In genomic region chr2:136225950-136226835, GRCh38 we compare ENCODE assay signal across 10 cellular contexts.
A peak's percentile ranks its signal among the peaks of the same experiment; 100 is the strongest.
DNase-seq lines count a peak whose midpoint lies in the region; ATAC-seq and TF ChIP-seq lines count a peak whose summit lies in the region.
"Had no signal": no experiment of that assay in that cellular context is flagged by ENCODE, and none has a peak within 500 bp of the region (broad histone marks: within the 10 kb centered on the region; RNA-seq: fewer than 3 reads in every experiment).

No MANE protein-coding gene starts in this region.

- peak overlapping the region; percentile 37 for H3K27ac ChIP-seq in BLaER1
- no peak overlapping the region for H3K27ac ChIP-seq in gastrocnemius medialis
- no peak overlapping the region for H3K27ac ChIP-seq in ovary
- no peak overlapping the region for H3K27ac ChIP-seq in left ventricle myocardium inferior (replicated peaks)

- TF ChIP-seq POLR2A in gastrocnemius medialis (IDR thresholded peaks at IDR 0.05) (no peak), ovary (IDR thresholded peaks at IDR 0.05) (no peak), lower leg skin (IDR thresholded peaks at IDR 0.05) (no peak)

- DNase-seq in activated naive CD8-positive, alpha-beta T cell treated with anti-CD3 and anti-CD28 coated beads, Interleukin-2, amount 10 ng/mL, durations not matched to agents 7 days and 5 days = no peak
- DNase-seq in gastrocnemius medialis = no peak
- DNase-seq in ovary = no peak
- DNase-seq in left ventricle myocardium inferior = no peak
- DNase-seq in lower leg skin (ENCODE audit: low spot score in 2 of 2) = no peak
- DNase-seq: kidney; stimulated activated CD4-positive, alpha-beta T cell treated with anti-CD3 and anti-CD28 coated beads, Interleukin-4, amount 100 ng/mL, for 1 hour had no signal

- H3K4me3 Mint-ChIP-seq in activated naive CD8-positive, alpha-beta T cell treated with anti-CD3 and anti-CD28 coated beads, Interleukin-2, amount 10 ng/mL, durations not matched to agents 7 days and 5 days = no peak overlapping the region

- H3K4me3 ChIP-seq in BLaER1 (no peak overlapping the region), gastrocnemius medialis (no peak overlapping the region), ovary (no peak overlapping the region), left ventricle myocardium inferior (no peak overlapping the region), lower leg skin (ENCODE audit: low read depth, poor library complexity, severe bottlenecking) (no peak overlapping the region)

- no peak overlapping the region for H3K9ac ChIP-seq in BLaER1

- no peaks in the 10 kb centered on the region for H4K20me1 ChIP-seq in BLaER1

- intact Hi-C loops in gastrocnemius medialis (cut with DNase I; ENCODE audit: low total_unique reads) (no loop called here), ovary (cut with DNase I) (no loop called here), left ventricle myocardium inferior (cut with micrococcal nuclease) (no loop called here), lower leg skin (cut with DNase I; ENCODE audit: low total_unique reads) (no loop called here)

- peaks cover 4% of the 10 kb centered on the region for H3K36me3 Mint-ChIP-seq in activated naive CD8-positive, alpha-beta T cell treated with anti-CD3 and anti-CD28 coated beads, Interleukin-2, amount 10 ng/mL, durations not matched to agents 7 days and 5 days

- H3K9me3 ChIP-seq in BLaER1 (peaks cover 6% of the 10 kb centered on the region), gastrocnemius medialis (no peaks in the 10 kb centered on the region), ovary (no peaks in the 10 kb centered on the region), left ventricle myocardium inferior (replicated peaks) (no peaks in the 10 kb centered on the region)

- H3K27me3 ChIP-seq in BLaER1 (no peaks in the 10 kb centered on the region), gastrocnemius medialis (no peaks in the 10 kb centered on the region), ovary (no peaks in the 10 kb centered on the region), left ventricle myocardium inferior (ENCODE audit: low read depth) (no peaks in the 10 kb centered on the region)

- TF ChIP-seq CTCF in gastrocnemius medialis (IDR thresholded peaks at IDR 0.05 in 4 of 5, conservative IDR thresholded peaks at IDR 0.05 in 1 of 5) = no peak
- no peak for TF ChIP-seq CTCF in ovary (IDR thresholded peaks at IDR 0.05)
- no peak for TF ChIP-seq CTCF in left ventricle myocardium inferior (IDR thresholded peaks at IDR 0.05; ENCODE audit: borderline replicate concordance)
- TF ChIP-seq CTCF in lower leg skin (IDR thresholded peaks at IDR 0.05) = no peak

- ATAC-seq in GM18909 (IDR thresholded peaks at IDR 0.05; ENCODE audit: poor library complexity, unreplicated experiment) (peak; percentile 68), HG03469 (IDR thresholded peaks at IDR 0.05; ENCODE audit: unreplicated experiment) (peak; percentile 46), gastrocnemius medialis (no peak)
- ATAC-seq in activated naive CD8-positive, alpha-beta T cell treated with anti-CD3 and anti-CD28 coated beads, Interleukin-2, amount 10 ng/mL, durations not matched to agents 7 days and 5 days (ENCODE audit: low read depth) = peak; percentile 82

- in situ Hi-C loops in gastrocnemius medialis (cut with MboI; ENCODE audit: low sequenced_read_pairs in 4 of 4) = no loop called here

- peaks cover 5% of the 10 kb centered on the region for H3K9me3 Mint-ChIP-seq in activated naive CD8-positive, alpha-beta T cell treated with anti-CD3 and anti-CD28 coated beads, Interleukin-2, amount 10 ng/mL, durations not matched to agents 7 days and 5 days

- WGBS in ovary, 3 donors = 28 to 45% (median 42%) methylated on average over 7 of the region's 7 CpGs
- 49 to 50% methylated on average over 7 of the region's 7 CpGs for WGBS in lower leg skin, 2 donors

- H3K36me3 ChIP-seq in BLaER1 (no peaks in the 10 kb centered on the region), gastrocnemius medialis (no peaks in the 10 kb centered on the region), ovary (no peaks in the 10 kb centered on the region), left ventricle myocardium inferior (no peaks in the 10 kb centered on the region)

- no peak for TF ChIP-seq EP300 in ovary (IDR thresholded peaks at IDR 0.05)

- H3K4me1 Mint-ChIP-seq in activated naive CD8-positive, alpha-beta T cell treated with anti-CD3 and anti-CD28 coated beads, Interleukin-2, amount 10 ng/mL, durations not matched to agents 7 days and 5 days = peaks cover 8% of the 10 kb centered on the region

- no peak overlapping the region for H3K27ac Mint-ChIP-seq in activated naive CD8-positive, alpha-beta T cell treated with anti-CD3 and anti-CD28 coated beads, Interleukin-2, amount 10 ng/mL, durations not matched to agents 7 days and 5 days

- peaks cover 6% of the 10 kb centered on the region for H3K27me3 Mint-ChIP-seq in activated naive CD8-positive, alpha-beta T cell treated with anti-CD3 and anti-CD28 coated beads, Interleukin-2, amount 10 ng/mL, durations not matched to agents 7 days and 5 days

- peak overlapping the region; percentile 58 for H3K4me2 ChIP-seq in BLaER1

- POLR2A ChIA-PET in activated naive CD8-positive, alpha-beta T cell treated with anti-CD3 and anti-CD28 coated beads, Interleukin-2, amount 10 ng/mL, durations not matched to agents 7 days and 5 days (lab: Charles Lee) = interaction anchor here (0.9 to 1.6 kb wide), 4 partner anchors 12 to 156 kb away, joined by 3 to 4 read pairs (median 3); no protein-coding TSS in a partner anchor

- H3K4me1 ChIP-seq in BLaER1 (peaks cover 61% of the 10 kb centered on the region), gastrocnemius medialis (no peaks in the 10 kb centered on the region), ovary (ENCODE audit: insufficient read depth) (no peaks in the 10 kb centered on the region), left ventricle myocardium inferior (no peaks in the 10 kb centered on the region)

Comparison
In these comparisons a context has a peak if more than half of its experiments do, and no peak if none do; other contexts are left out.
1. ATAC-seq: peak in GM18909 (single experiment), HG03469 (single experiment) and activated naive CD8-positive, alpha-beta T cell treated with anti-CD3 and anti-CD28 coated beads, Interleukin-2, amount 10 ng/mL, durations not matched to agents 7 days and 5 days (single experiment); none in gastrocnemius medialis (0 of 2).